33 cellular contexts compared by ENCODE assay signal in genomic region chr19:54393381-54393780, GRCh38. TPM values are rescaled to one million over a fixed set of nuclear protein-coding genes. Genes with fewer than 3 reads are reported as not detected.
"Had no signal": no experiment of that assay in that cellular context is flagged by ENCODE, and none has a peak within 500 bp of the region (broad histone marks: within the 10 kb centered on the region; RNA-seq: fewer than 3 reads in every experiment).

No MANE protein-coding gene starts in this region.

- H3K36me3 ChIP-seq: colonic mucosa, esophagus muscularis mucosa, left lung, pancreas, right lobe of liver, suprapubic skin, transverse colon, upper lobe of right lung, uterus had no signal

- ATAC-seq: left lung; naive thymus-derived CD4-positive, alpha-beta T cell; pancreas; right lobe of liver; stimulated activated memory B cell treated with anti-CD40 and anti-IgM and Interleukin-4, amounts not matched to agents 10 μg/mL and 1 μg/mL and 100 μg/mL, for 72 hours; upper lobe of right lung had no signal

- FAIRE-seq: kidney, pancreas had no signal

- H3K27ac Mint-ChIP-seq: dendritic cell treated with granulocyte-macrophage colony-stimulating factor and Interleukin-4, amounts not matched to agents 40 ng/mL and 50 ng/mL, for 4 days; endodermal cell; immature natural killer cell; naive thymus-derived CD4-positive, alpha-beta T cell; stimulated activated memory B cell treated with anti-CD40 and anti-IgM and Interleukin-4, amounts not matched to agents 10 μg/mL and 1 μg/mL and 100 μg/mL, for 72 hours; stimulated activated naive CD8-positive, alpha-beta T cell treated with anti-CD3 and anti-CD28 coated beads, Interleukin-15, Interleukin-2, amounts not matched to agents 100 ng/mL and 50 ng/mL, for 24 hours had no signal

- H3K4me3 ChIP-seq: colonic mucosa, esophagus muscularis mucosa, left lung, pancreas, right lobe of liver, smooth muscle cell, suprapubic skin, transverse colon, upper lobe of right lung, uterus had no signal

- H3K27ac ChIP-seq: colonic mucosa, esophagus muscularis mucosa, left lung, pancreas, right lobe of liver, suprapubic skin, transverse colon, upper lobe of right lung, uterus had no signal

- H3K9me3 Mint-ChIP-seq: central memory CD8-positive, alpha-beta T cell; dendritic cell treated with granulocyte-macrophage colony-stimulating factor and Interleukin-4, amounts not matched to agents 40 ng/mL and 50 ng/mL, for 4 days; endodermal cell; immature natural killer cell; naive thymus-derived CD4-positive, alpha-beta T cell; nephron; stimulated activated memory B cell treated with anti-CD40 and anti-IgM and Interleukin-4, amounts not matched to agents 10 μg/mL and 1 μg/mL and 100 μg/mL, for 72 hours; stimulated activated naive CD8-positive, alpha-beta T cell treated with anti-CD3 and anti-CD28 coated beads, Interleukin-15, Interleukin-2, amounts not matched to agents 100 ng/mL and 50 ng/mL, for 24 hours had no signal

- DNase-seq: colonic mucosa; effector CD8-positive, alpha-beta T cell; endodermal cell; foreskin melanocyte; hypothalamus; immature natural killer cell; kidney; left lung; mesenchymal stem cell; midbrain; naive thymus-derived CD4-positive, alpha-beta T cell; occipital lobe; pancreas; retina; right lobe of liver; stimulated activated CD4-positive, alpha-beta T cell treated with anti-CD3 and anti-CD28 coated beads, Interleukin-12 subunit alpha, Interleukin-12 subunit beta, amount 100 ng/mL, for 4 hours; stimulated activated CD4-positive, alpha-beta T cell treated with anti-CD3 and anti-CD28 coated beads, Interleukin-4, amount 100 ng/mL, for 4 hours; transverse colon; upper lobe of right lung; uterus had no signal

- H3K36me3 Mint-ChIP-seq: immature natural killer cell; naive thymus-derived CD4-positive, alpha-beta T cell; stimulated activated memory B cell treated with anti-CD40 and anti-IgM and Interleukin-4, amounts not matched to agents 10 μg/mL and 1 μg/mL and 100 μg/mL, for 72 hours had no signal

- H3K4me2 ChIP-seq: smooth muscle cell had no signal

- H3K4me1 ChIP-seq: colonic mucosa, pancreas, right lobe of liver, upper lobe of right lung, uterus had no signal

- H3K9me3 ChIP-seq: colonic mucosa, esophagus muscularis mucosa, left lung, pancreas, right lobe of liver, suprapubic skin, transverse colon, upper lobe of right lung, uterus had no signal

- H3K4me3 Mint-ChIP-seq: central memory CD8-positive, alpha-beta T cell; dendritic cell treated with granulocyte-macrophage colony-stimulating factor and Interleukin-4, amounts not matched to agents 40 ng/mL and 50 ng/mL, for 4 days; endodermal cell; immature natural killer cell; nephron; stimulated activated memory B cell treated with anti-CD40 and anti-IgM and Interleukin-4, amounts not matched to agents 10 μg/mL and 1 μg/mL and 100 μg/mL, for 72 hours; stimulated activated naive CD8-positive, alpha-beta T cell treated with anti-CD3 and anti-CD28 coated beads, Interleukin-15, Interleukin-2, amounts not matched to agents 100 ng/mL and 50 ng/mL, for 24 hours had no signal

- H3K27me3 ChIP-seq: colonic mucosa had no signal

RNA-seq across cellular contexts. Expression of gene TTYH1, which starts 21.9 kb away (rescaled TPM):
- total RNA-seq: chondrocyte, fibroblast of lung, left lung, lung microvascular endothelial cell, pulmonary artery endothelial cell, upper lobe of right lung had no signal
- polyA plus RNA-seq: fibroblast of lung had no signal

RNA-seq across cellular contexts. Expression of gene LAIR1, which starts 28.6 kb away (rescaled TPM):
- total RNA-seq: chondrocyte, endodermal cell, epithelial cell of proximal tubule, fibroblast of lung, lung microvascular endothelial cell, pulmonary artery endothelial cell, smooth muscle cell had no signal
- polyA plus RNA-seq: fibroblast of lung, smooth muscle cell had no signal

RNA-seq across cellular contexts. Expression of gene LILRA4, which starts 54.4 kb away (rescaled TPM):
- total RNA-seq: chondrocyte, colonic mucosa, endodermal cell, epithelial cell of proximal tubule, esophagus muscularis mucosa, fibroblast of lung, lung microvascular endothelial cell, pulmonary artery endothelial cell, smooth muscle cell, uterus had no signal
- polyA plus RNA-seq: fibroblast of lung; naive thymus-derived CD4-positive, alpha-beta T cell; pancreas; smooth muscle cell had no signal
